Comparison of ENCODE assay signal across 1 cellular context in the genomic region with DNA sequence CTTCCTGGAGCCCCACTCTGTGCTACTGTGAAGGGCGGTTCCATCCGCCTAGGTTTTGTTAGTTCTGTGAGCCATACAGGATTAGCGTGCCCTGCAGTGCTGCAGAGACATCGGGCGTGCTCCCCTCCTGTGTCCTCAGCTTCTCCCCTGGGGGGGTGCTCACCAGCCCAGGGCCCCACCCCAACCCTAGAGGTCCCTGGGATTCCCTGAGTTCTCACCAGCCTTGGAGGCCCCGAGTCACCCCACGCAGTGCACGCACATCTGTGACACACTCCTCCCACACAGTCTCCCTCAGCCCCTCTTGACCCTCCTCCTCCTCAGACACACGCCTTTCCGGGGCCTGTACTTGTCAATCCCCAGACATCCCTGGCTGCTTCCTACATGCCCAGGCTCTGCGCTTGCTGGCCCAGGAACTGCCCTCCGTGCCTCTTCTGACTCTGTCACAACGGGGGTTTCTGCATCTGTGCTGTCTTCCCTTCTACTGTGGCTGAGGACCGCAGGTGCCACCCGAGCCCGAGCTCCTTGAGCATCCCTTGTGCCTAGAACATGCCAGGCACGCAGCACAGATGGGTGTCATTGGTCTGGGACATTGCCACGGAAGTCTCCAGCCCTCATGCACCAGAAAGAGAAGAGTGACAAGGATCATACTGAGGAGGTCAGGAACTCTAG.
TF ChIP-seq lines count a peak whose summit lies in the region.

No MANE protein-coding gene starts in this region.

TF ChIP-seq in K562, 482 proteins besides CTCF, POLR2A, EP300 and RAD21:
- TF ChIP-seq ELF2 (CRISPR knock-in tag; IDR thresholded peaks at IDR 0.05) (no peak), WHSC1 (IDR thresholded peaks at IDR 0.05; ENCODE audit: low read length) (no peak), BCOR (IDR thresholded peaks at IDR 0.05) (no peak), ESRRA (IDR thresholded peaks at IDR 0.05; ENCODE audit: borderline replicate concordance, low read depth) (no peak), ZNF263 (CRISPR knock-in tag; IDR thresholded peaks at IDR 0.05; ENCODE audit: borderline replicate concordance) (peak; percentile 82)
- TF ChIP-seq, protein P1, sequence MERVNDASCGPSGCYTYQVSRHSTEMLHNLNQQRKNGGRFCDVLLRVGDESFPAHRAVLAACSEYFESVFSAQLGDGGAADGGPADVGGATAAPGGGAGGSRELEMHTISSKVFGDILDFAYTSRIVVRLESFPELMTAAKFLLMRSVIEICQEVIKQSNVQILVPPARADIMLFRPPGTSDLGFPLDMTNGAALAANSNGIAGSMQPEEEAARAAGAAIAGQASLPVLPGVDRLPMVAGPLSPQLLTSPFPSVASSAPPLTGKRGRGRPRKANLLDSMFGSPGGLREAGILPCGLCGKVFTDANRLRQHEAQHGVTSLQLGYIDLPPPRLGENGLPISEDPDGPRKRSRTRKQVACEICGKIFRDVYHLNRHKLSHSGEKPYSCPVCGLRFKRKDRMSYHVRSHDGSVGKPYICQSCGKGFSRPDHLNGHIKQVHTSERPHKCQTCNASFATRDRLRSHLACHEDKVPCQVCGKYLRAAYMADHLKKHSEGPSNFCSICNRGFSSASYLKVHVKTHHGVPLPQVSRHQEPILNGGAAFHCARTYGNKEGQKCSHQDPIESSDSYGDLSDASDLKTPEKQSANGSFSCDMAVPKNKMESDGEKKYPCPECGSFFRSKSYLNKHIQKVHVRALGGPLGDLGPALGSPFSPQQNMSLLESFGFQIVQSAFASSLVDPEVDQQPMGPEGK (CRISPR knock-in tag; IDR thresholded peaks at IDR 0.05; ENCODE audit: borderline replicate concordance), result no peak
